In the genomic region with DNA sequence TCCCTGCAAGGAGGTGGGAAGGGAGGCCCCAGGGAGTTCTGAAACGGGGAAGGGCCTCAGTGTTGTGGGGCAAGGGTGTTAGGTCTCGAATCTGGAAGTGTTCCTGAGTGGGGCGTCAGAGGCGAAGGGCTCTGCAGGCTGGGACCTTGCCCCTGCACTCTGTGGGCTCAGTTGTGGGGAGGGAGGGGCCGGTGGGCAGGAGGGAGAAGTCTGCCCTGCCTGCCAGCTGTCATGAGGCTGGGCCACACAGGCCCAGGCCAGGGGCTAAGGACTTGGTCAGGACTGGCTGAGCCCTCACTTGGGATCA, we compare ENCODE assay signal across 1 cellular context.
TF ChIP-seq lines count a peak whose summit lies in the region.

TSS of gene CRACR2B (plus strand) at position 59 of the 307 bp plus-strand sequence. CDS start 689 bp downstream, outside the sequence.

TF ChIP-seq in GM12878, 131 proteins besides CTCF, POLR2A, EP300 and RAD21 (continued from another document):
- TF ChIP-seq, protein P1, sequence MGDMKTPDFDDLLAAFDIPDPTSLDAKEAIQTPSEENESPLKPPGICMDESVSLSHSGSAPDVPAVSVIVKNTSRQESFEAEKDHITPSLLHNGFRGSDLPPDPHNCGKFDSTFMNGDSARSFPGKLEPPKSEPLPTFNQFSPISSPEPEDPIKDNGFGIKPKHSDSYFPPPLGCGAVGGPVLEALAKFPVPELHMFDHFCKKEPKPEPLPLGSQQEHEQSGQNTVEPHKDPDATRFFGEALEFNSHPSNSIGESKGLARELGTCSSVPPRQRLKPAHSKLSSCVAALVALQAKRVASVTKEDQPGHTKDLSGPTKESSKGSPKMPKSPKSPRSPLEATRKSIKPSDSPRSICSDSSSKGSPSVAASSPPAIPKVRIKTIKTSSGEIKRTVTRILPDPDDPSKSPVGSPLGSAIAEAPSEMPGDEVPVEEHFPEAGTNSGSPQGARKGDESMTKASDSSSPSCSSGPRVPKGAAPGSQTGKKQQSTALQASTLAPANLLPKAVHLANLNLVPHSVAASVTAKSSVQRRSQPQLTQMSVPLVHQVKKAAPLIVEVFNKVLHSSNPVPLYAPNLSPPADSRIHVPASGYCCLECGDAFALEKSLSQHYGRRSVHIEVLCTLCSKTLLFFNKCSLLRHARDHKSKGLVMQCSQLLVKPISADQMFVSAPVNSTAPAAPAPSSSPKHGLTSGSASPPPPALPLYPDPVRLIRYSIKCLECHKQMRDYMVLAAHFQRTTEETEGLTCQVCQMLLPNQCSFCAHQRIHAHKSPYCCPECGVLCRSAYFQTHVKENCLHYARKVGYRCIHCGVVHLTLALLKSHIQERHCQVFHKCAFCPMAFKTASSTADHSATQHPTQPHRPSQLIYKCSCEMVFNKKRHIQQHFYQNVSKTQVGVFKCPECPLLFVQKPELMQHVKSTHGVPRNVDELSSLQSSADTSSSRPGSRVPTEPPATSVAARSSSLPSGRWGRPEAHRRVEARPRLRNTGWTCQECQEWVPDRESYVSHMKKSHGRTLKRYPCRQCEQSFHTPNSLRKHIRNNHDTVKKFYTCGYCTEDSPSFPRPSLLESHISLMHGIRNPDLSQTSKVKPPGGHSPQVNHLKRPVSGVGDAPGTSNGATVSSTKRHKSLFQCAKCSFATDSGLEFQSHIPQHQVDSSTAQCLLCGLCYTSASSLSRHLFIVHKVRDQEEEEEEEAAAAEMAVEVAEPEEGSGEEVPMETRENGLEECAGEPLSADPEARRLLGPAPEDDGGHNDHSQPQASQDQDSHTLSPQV (IDR thresholded peaks at IDR 0.05) = no peak
- TF ChIP-seq FOXM1 (IDR thresholded peaks at IDR 0.05; ENCODE audit: low read depth, low read length) (no peak), STAT1 (conservative IDR thresholded peaks at IDR 0.05) (no peak), SRF (IDR thresholded peaks at IDR 0.05; ENCODE audit: low read depth in 2 of 2, low read length in 2 of 2) (no peak), E4F1 (IDR thresholded peaks at IDR 0.05; ENCODE audit: borderline replicate concordance, partially characterized antibody) (no peak), MAX (IDR thresholded peaks at IDR 0.05; ENCODE audit: low read depth, low read length) (no peak), USF1 (IDR thresholded peaks at IDR 0.05; ENCODE audit: borderline replicate concordance, extremely low read length, insufficient read depth, low read depth, low read length) (no peak), SMAD1 (IDR thresholded peaks at IDR 0.05; ENCODE audit: low read depth, partially characterized antibody) (no peak)
